14 cellular contexts compared by ENCODE assay signal in genomic region chr22:28180804-28181203, GRCh38.
DNase-seq lines count a peak whose midpoint lies in the region; ATAC-seq and TF ChIP-seq lines count a peak whose summit lies in the region.
"Had no signal": no experiment of that assay in that cellular context is flagged by ENCODE, and none has a peak within 500 bp of the region (broad histone marks: within the 10 kb centered on the region; RNA-seq: fewer than 3 reads in every experiment).

No MANE protein-coding gene starts in this region.

- H3K4me3 ChIP-seq in fibroblast of lung (replicated peaks in 1 of 4; ENCODE audit: control extremely low read depth in 1 of 4, insufficient read depth in 1 of 4, low read depth in 3 of 4, low read length in 4 of 4) (no peak overlapping the region), retinal pigment epithelial cell (ENCODE audit: low read length) (no peak overlapping the region), right lobe of liver (no peak overlapping the region), uterus (no peak overlapping the region), left lung (no peak overlapping the region)
- H3K4me3 ChIP-seq: SJSA1 had no signal

- no peaks in the 10 kb centered on the region for H4K20me1 ChIP-seq in fibroblast of lung (ENCODE audit: control insufficient read depth, extremely low read depth, insufficient read depth, low read length)

- intact Hi-C loops in right lobe of liver (cut with DNase I) (no loop called here), uterus (cut with DNase I; ENCODE audit: low total_unique reads) (no loop called here), left lung (cut with DNase I) (no loop called here)

- no peak overlapping the region for H3K4me2 ChIP-seq in fibroblast of lung (ENCODE audit: extremely low read depth, insufficient read depth, low read length)

- no peak for TF ChIP-seq CTCF in fibroblast of lung (conservative IDR thresholded peaks at IDR 0.05 in 1 of 2, IDR thresholded peaks at IDR 0.05 in 1 of 2; ENCODE audit: low read depth in 1 of 2, low read length in 2 of 2)
- no peak for TF ChIP-seq CTCF in retinal pigment epithelial cell (conservative IDR thresholded peaks at IDR 0.05; ENCODE audit: low read depth, low read length)
- no peak for TF ChIP-seq CTCF in right lobe of liver (IDR thresholded peaks at IDR 0.05)
- TF ChIP-seq CTCF in uterus (IDR thresholded peaks at IDR 0.05): no peak
- no peak for TF ChIP-seq CTCF in left lung (IDR thresholded peaks at IDR 0.05)

- H3K4me1 ChIP-seq in fibroblast of lung (ENCODE audit: control insufficient read depth, extremely low read depth, insufficient read depth, low read length): peaks cover 4% of the 10 kb centered on the region
- H3K4me1 ChIP-seq in right lobe of liver: peaks cover 0 to 9% (median 3%) of the 10 kb centered on the region in 4 donors
- no peaks in the 10 kb centered on the region for H3K4me1 ChIP-seq in uterus
- peaks cover 0 to 7% of the 10 kb centered on the region in 2 donors for H3K4me1 ChIP-seq in left lung
- H3K4me1 ChIP-seq: Caco-2, SJSA1 had no signal

- H3K9me3 ChIP-seq in fibroblast of lung (ENCODE audit: control insufficient read depth, insufficient read depth, low read depth, low read length) (no peaks in the 10 kb centered on the region), right lobe of liver (no peaks in the 10 kb centered on the region), uterus (no peaks in the 10 kb centered on the region), left lung (no peaks in the 10 kb centered on the region)
- H3K9me3 ChIP-seq: Caco-2, SJSA1 had no signal

- no peaks in the 10 kb centered on the region for H3K36me3 ChIP-seq in fibroblast of lung (ENCODE audit: control insufficient read depth, insufficient read depth, low read length)
- no peaks in the 10 kb centered on the region for H3K36me3 ChIP-seq in right lobe of liver
- no peaks in the 10 kb centered on the region for H3K36me3 ChIP-seq in uterus
- no peaks in the 10 kb centered on the region for H3K36me3 ChIP-seq in left lung
- H3K36me3 ChIP-seq: SJSA1 had no signal

- WGBS in right lobe of liver (ENCODE audit: insufficient coverage, low coverage, low lambda C conversion rate, missing lambda C conversion rate): 88% methylated on average over 1 of the region's 1 CpG

- no peak overlapping the region for H3K9ac ChIP-seq in fibroblast of lung (ENCODE audit: insufficient read depth, low read length)

- H3K27me3 ChIP-seq in fibroblast of lung (ENCODE audit: control insufficient read depth, insufficient read depth, low read length) (no peaks in the 10 kb centered on the region), right lobe of liver (no peaks in the 10 kb centered on the region), uterus (no peaks in the 10 kb centered on the region), left lung (no peaks in the 10 kb centered on the region)
- H3K27me3 ChIP-seq: SJSA1 had no signal

- ATAC-seq in right lobe of liver (no peak), left lung (no peak)

- H3K79me2 ChIP-seq in fibroblast of lung (ENCODE audit: control insufficient read depth, insufficient read depth, low read length): no peaks in the 10 kb centered on the region

- TF ChIP-seq POLR2A in right lobe of liver (IDR thresholded peaks at IDR 0.05) (no peak), uterus (IDR thresholded peaks at IDR 0.05) (no peak)

- no peak overlapping the region for H2AFZ ChIP-seq in fibroblast of lung (ENCODE audit: low read length)

- H3K27ac ChIP-seq in fibroblast of lung (ENCODE audit: insufficient read depth, low read length): no peak overlapping the region
- H3K27ac ChIP-seq in right lobe of liver: no peak overlapping the region
- peak overlapping the region in 1 of 2 donors; percentile 12 for H3K27ac ChIP-seq in uterus
- no peak overlapping the region for H3K27ac ChIP-seq in left lung
- H3K27ac ChIP-seq: HL-60, SJSA1 had no signal

- peak; percentile 18 for DNase-seq in GM03348 (ENCODE audit: low spot score)
- DNase-seq in NCI-H69 (lab: John Stamatoyannopoulos, UW): peak; percentile 72
- DNase-seq in fibroblast of lung (ENCODE audit: low read depth in 2 of 2): peak; percentile 6 to 7
- DNase-seq in retinal pigment epithelial cell (ENCODE audit: low read depth): peak; percentile 69
- no peak for DNase-seq in right lobe of liver
- no peak for DNase-seq in uterus
- DNase-seq in left lung: no peak
- DNase-seq: Caco-2; CD4-positive, CD25-positive, alpha-beta regulatory T cell; DMS53; NCI-H187; NCI-H526 treated with DMSO at 0.1 percent for 48 hours had no signal

Comparison
In these comparisons a context has a peak if more than half of its experiments do, and no peak if none do; other contexts are left out.
1. DNase-seq: peak in GM03348 (single experiment), NCI-H69 (single experiment), fibroblast of lung (2 of 2) and retinal pigment epithelial cell (single experiment); none in right lobe of liver (0 of 3), uterus (0 of 2) and left lung (0 of 2).